ENCODE assay signal across 9 cellular contexts in the genomic region with DNA sequence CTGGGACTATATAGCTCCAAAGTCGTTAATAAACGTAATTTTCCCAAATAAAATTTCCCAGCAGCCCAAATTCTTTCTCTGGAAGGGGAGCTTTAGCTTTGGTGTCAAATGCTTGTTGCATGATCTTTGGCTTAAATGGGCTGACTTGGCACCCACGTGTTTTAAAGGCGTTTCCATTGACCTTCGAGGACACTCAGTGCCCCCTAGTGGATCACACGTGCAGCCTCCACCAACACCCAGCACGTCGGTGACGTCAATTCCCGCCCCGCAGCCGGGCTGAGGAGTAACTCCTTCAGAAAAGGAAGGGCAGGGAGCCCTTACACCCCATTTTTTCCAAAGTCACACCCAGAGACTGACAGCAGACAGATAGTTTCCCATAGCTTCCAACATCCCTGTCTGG.
A peak's percentile ranks its signal among the peaks of the same experiment; 100 is the strongest.
DNase-seq lines count a peak whose midpoint lies in the region; ATAC-seq and TF ChIP-seq lines count a peak whose summit lies in the region.
"Had no signal": no experiment of that assay in that cellular context is flagged by ENCODE, and none has a peak within 500 bp of the region (broad histone marks: within the 10 kb centered on the region; RNA-seq: fewer than 3 reads in every experiment).

No MANE protein-coding gene starts in this region.

- TF ChIP-seq CTCF in esophagus squamous epithelium (IDR thresholded peaks at IDR 0.05), result peak in 3 of 6 experiments; percentile 11 to 45 (median 12)

- peak; percentile 41 for DNase-seq in stimulated activated CD4-positive, alpha-beta T cell treated with anti-CD3 and anti-CD28 coated beads, Interleukin-15, amount 100 ng/mL, for 24 hours
- no peak for DNase-seq in stimulated activated CD4-positive, alpha-beta T cell treated with anti-CD3 and anti-CD28 coated beads, Interleukin-4, amount 100 ng/mL, for 1 hour
- DNase-seq in NOMO-1 treated with dmso at 0.1 percent for 144 hours (lab: John Stamatoyannopoulos, UW; ENCODE audit: unreplicated experiment) (peak; percentile 1), iPS-NIHi11 (ENCODE audit: low spot score) (peak; percentile 27), hepatic stellate cell (ENCODE audit: low spot score) (no peak), esophagus squamous epithelium (lab: John Stamatoyannopoulos, UW) (no peak)

- no peak for TF ChIP-seq POLR2A in esophagus squamous epithelium (IDR thresholded peaks at IDR 0.05)

- H3K27me3 ChIP-seq in esophagus squamous epithelium, result no peaks in the 10 kb centered on the region
- H3K27me3 ChIP-seq: cardiac muscle cell had no signal

- H3K36me3 ChIP-seq in esophagus squamous epithelium, result no peaks in the 10 kb centered on the region
- H3K36me3 ChIP-seq: cardiac muscle cell had no signal

- ATAC-seq in HG02588 (IDR thresholded peaks at IDR 0.05; ENCODE audit: unreplicated experiment) (peak; percentile 77), GM19023 (IDR thresholded peaks at IDR 0.05; ENCODE audit: unreplicated experiment) (no peak)

- no peak overlapping the region for H3K4me3 ChIP-seq in esophagus squamous epithelium
- H3K4me3 ChIP-seq: cardiac muscle cell had no signal

- intact Hi-C loops in esophagus squamous epithelium (cut with DNase I), result no loop called here

- H3K4me1 ChIP-seq in esophagus squamous epithelium, result no peaks in the 10 kb centered on the region

- no peaks in the 10 kb centered on the region for H3K9me3 ChIP-seq in esophagus squamous epithelium

- WGBS in esophagus squamous epithelium, 2 donors, result 22 to 42% methylated on average over 5 to 8 of the region's 12 CpGs

- no peak overlapping the region for H3K27ac ChIP-seq in esophagus squamous epithelium
- H3K27ac ChIP-seq: cardiac muscle cell had no signal

Comparison
In these comparisons a context has a peak if more than half of its experiments do, and no peak if none do; other contexts are left out.
1. DNase-seq: peak in stimulated activated CD4-positive, alpha-beta T cell treated with anti-CD3 and anti-CD28 coated beads, Interleukin-15, amount 100 ng/mL, for 24 hours (single experiment), NOMO-1 treated with dmso at 0.1 percent for 144 hours (single experiment) and iPS-NIHi11 (single experiment); none in stimulated activated CD4-positive, alpha-beta T cell treated with anti-CD3 and anti-CD28 coated beads, Interleukin-4, amount 100 ng/mL, for 1 hour (single experiment), hepatic stellate cell (single experiment) and esophagus squamous epithelium (single experiment).